In the genomic region with DNA sequence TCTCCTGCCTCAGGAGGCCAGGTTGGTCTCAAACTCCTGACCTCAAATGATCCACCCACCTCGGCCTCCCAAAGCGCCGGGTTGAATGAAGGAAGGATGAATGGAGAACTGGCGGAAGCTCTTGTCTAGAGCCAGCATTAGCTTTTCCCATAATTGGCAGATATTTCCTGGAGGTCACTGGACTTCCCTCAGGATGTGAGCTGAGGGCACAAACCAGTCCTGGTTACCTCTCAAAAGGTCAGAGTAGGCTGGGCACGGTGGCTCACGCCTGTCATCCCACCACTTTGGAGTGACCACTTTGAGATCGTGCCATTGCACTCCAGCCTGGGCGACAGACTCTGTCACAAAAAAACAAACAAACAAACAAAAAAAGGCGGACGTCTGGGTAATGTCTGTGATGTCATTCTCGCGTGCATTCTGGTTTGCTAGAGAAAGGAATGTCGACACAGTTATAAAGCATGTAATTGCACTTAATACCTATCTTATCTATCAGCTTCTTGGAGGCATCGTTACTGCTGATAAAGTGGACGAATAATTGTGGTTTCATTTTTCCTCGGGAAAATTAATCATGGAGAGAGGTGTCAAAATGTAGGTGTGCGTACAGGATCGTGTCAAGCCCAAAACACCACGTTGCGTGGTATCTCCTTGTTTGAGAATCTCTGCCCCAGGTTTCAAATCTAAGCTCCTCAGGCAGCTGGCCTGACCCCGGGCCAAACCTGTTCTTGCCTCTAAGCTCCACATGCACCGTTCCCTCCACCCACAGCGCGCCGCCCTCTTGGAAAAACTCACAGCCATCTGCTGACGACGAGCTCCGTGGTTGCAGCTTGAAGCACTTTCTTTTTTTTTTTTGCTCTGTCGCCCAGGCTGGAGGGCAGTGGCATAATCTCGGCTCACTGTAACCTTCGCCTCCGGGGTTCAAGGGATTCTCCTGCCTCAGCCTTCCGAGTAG, we compare ENCODE assay signal across 1 cellular context.
TF ChIP-seq lines count a peak whose summit lies in the region.

No MANE protein-coding gene starts in this region.

TF ChIP-seq in HCT116, 20 proteins besides CTCF, POLR2A, EP300 and RAD21:
- no peak for TF ChIP-seq SP1 (IDR thresholded peaks at IDR 0.05; ENCODE audit: low read depth)
- TF ChIP-seq CBX3 (IDR thresholded peaks at IDR 0.05; ENCODE audit: low read depth) = peak; percentile 83; the same call in 1 of the 2 replicates
- TF ChIP-seq, protein P1, sequence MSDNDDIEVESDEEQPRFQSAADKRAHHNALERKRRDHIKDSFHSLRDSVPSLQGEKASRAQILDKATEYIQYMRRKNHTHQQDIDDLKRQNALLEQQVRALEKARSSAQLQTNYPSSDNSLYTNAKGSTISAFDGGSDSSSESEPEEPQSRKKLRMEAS (IDR thresholded peaks at IDR 0.05) = peak; percentile 87
- peak; percentile 57; the same call in 1 of the 2 replicates for TF ChIP-seq POLR2AphosphoS5 (IDR thresholded peaks at IDR 0.05; ENCODE audit: low read depth, low read length)
- no peak for TF ChIP-seq EZH2phosphoT487 (IDR thresholded peaks at IDR 0.05; ENCODE audit: borderline replicate concordance)
- TF ChIP-seq SIN3A (IDR thresholded peaks at IDR 0.05; ENCODE audit: low read depth) = no peak
- peak; percentile 32; the same call in 1 of the 2 replicates for TF ChIP-seq FOSL1 (IDR thresholded peaks at IDR 0.05; ENCODE audit: low read depth)
- TF ChIP-seq ZFX (IDR thresholded peaks at IDR 0.05) = no peak
- TF ChIP-seq SRF (IDR thresholded peaks at IDR 0.05; ENCODE audit: low read depth) = no peak
- no peak for TF ChIP-seq TCF7L2 (IDR thresholded peaks at IDR 0.05; ENCODE audit: borderline replicate concordance, extremely low read depth, insufficient read depth, insufficient read length)
